1 cellular context compared by ENCODE assay signal in the genomic region with DNA sequence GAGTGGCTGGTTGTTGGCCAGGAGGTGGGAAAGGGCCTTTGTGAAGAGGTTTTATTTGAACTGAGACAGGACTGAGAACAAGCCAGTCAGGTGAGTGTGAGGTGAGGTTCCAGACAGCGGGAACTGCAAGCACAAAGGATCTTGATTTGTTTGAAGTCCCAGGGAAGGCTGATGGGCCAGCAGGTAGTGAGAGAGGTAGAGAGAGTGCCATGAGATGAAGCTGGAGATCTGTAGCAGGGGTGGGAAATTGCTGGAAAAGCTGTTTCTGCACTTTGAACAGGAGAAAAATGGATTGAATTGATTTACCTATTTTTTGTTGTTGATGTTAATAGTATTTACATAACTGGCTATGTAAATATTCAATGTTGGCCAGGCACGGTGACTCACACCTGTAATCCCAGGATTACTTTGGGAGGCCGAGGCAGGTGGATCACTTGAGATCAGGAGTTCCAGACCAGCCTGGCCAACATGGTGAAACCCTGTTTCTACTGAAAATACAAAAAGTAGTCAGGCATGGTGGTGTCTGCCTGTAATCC.
A peak's percentile ranks its signal among the peaks of the same experiment; 100 is the strongest.
TF ChIP-seq lines count a peak whose summit lies in the region.

No MANE protein-coding gene starts in this region.

TF ChIP-seq in HepG2, 621 proteins besides CTCF, POLR2A, EP300 and RAD21 (continued from another document):
- TF ChIP-seq FOXA3 (CRISPR knock-in tag; IDR thresholded peaks at IDR 0.05) (peak; percentile 92), ZSCAN20 (CRISPR knock-in tag; IDR thresholded peaks at IDR 0.05; ENCODE audit: borderline replicate concordance) (no peak), TOE1 (CRISPR knock-in tag; IDR thresholded peaks at IDR 0.05) (no peak), ZNF251 (CRISPR knock-in tag; IDR thresholded peaks at IDR 0.05) (no peak), TAF1 (CRISPR knock-in tag; IDR thresholded peaks at IDR 0.05) (no peak), SMARCE1 (IDR thresholded peaks at IDR 0.05; ENCODE audit: borderline replicate concordance) (0 out of 2 replicates have a peak, but pooled peaks have one; percentile 41), RFX3 (CRISPR knock-in tag; IDR thresholded peaks at IDR 0.05) (no peak), KLF16 (CRISPR knock-in tag; IDR thresholded peaks at IDR 0.05) (0 out of 4 replicates have a peak, but pooled peaks of 1 of the 2 experiments have one; percentile 31), RFX5 (IDR thresholded peaks at IDR 0.05; ENCODE audit: low read depth, low read length) (no peak), ZNF263 (CRISPR knock-in tag; IDR thresholded peaks at IDR 0.05) (no peak), NPAS2 (CRISPR knock-in tag; IDR thresholded peaks at IDR 0.05; ENCODE audit: borderline replicate concordance) (no peak), ZSCAN9 (CRISPR knock-in tag; IDR thresholded peaks at IDR 0.05; ENCODE audit: borderline replicate concordance) (no peak), GTF2F1 (IDR thresholded peaks at IDR 0.05; ENCODE audit: low read length) (no peak), FOSL1 (CRISPR knock-in tag; IDR thresholded peaks at IDR 0.05; ENCODE audit: borderline replicate concordance) (peak; percentile 87; the same call in 1 of the 2 replicates), SALL1 (CRISPR knock-in tag; IDR thresholded peaks at IDR 0.05) (peak; percentile 97), NKX3-1 (CRISPR knock-in tag; IDR thresholded peaks at IDR 0.05) (no peak), ZNF446 (CRISPR knock-in tag; IDR thresholded peaks at IDR 0.05) (0 out of 2 replicates have a peak, but pooled peaks have one; percentile 51), RBM22 (optimal IDR thresholded peaks at IDR 0.05; ENCODE audit: low read length) (no peak), TOPORS (CRISPR knock-in tag; IDR thresholded peaks at IDR 0.05) (no peak)
- TF ChIP-seq, protein P1, sequence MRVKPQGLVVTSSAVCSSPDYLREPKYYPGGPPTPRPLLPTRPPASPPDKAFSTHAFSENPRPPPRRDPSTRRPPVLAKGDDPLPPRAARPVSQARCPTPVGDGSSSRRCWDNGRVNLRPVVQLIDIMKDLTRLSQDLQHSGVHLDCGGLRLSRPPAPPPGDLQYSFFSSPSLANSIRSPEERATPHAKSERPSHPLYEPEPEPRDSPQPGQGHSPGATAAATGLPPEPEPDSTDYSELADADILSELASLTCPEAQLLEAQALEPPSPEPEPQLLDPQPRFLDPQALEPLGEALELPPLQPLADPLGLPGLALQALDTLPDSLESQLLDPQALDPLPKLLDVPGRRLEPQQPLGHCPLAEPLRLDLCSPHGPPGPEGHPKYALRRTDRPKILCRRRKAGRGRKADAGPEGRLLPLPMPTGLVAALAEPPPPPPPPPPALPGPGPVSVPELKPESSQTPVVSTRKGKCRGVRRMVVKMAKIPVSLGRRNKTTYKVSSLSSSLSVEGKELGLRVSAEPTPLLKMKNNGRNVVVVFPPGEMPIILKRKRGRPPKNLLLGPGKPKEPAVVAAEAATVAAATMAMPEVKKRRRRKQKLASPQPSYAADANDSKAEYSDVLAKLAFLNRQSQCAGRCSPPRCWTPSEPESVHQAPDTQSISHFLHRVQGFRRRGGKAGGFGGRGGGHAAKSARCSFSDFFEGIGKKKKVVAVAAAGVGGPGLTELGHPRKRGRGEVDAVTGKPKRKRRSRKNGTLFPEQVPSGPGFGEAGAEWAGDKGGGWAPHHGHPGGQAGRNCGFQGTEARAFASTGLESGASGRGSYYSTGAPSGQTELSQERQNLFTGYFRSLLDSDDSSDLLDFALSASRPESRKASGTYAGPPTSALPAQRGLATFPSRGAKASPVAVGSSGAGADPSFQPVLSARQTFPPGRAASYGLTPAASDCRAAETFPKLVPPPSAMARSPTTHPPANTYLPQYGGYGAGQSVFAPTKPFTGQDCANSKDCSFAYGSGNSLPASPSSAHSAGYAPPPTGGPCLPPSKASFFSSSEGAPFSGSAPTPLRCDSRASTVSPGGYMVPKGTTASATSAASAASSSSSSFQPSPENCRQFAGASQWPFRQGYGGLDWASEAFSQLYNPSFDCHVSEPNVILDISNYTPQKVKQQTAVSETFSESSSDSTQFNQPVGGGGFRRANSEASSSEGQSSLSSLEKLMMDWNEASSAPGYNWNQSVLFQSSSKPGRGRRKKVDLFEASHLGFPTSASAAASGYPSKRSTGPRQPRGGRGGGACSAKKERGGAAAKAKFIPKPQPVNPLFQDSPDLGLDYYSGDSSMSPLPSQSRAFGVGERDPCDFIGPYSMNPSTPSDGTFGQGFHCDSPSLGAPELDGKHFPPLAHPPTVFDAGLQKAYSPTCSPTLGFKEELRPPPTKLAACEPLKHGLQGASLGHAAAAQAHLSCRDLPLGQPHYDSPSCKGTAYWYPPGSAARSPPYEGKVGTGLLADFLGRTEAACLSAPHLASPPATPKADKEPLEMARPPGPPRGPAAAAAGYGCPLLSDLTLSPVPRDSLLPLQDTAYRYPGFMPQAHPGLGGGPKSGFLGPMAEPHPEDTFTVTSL (CRISPR knock-in tag; IDR thresholded peaks at IDR 0.05; ENCODE audit: borderline replicate concordance): peak; percentile 71; the same call in 1 of the 2 replicates
- TF ChIP-seq, protein P2, sequence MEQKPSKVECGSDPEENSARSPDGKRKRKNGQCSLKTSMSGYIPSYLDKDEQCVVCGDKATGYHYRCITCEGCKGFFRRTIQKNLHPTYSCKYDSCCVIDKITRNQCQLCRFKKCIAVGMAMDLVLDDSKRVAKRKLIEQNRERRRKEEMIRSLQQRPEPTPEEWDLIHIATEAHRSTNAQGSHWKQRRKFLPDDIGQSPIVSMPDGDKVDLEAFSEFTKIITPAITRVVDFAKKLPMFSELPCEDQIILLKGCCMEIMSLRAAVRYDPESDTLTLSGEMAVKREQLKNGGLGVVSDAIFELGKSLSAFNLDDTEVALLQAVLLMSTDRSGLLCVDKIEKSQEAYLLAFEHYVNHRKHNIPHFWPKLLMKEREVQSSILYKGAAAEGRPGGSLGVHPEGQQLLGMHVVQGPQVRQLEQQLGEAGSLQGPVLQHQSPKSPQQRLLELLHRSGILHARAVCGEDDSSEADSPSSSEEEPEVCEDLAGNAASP (CRISPR knock-in tag; IDR thresholded peaks at IDR 0.05; ENCODE audit: borderline replicate concordance): 0 out of 2 replicates have a peak, but pooled peaks have one; percentile 40
- TF ChIP-seq, protein P3, sequence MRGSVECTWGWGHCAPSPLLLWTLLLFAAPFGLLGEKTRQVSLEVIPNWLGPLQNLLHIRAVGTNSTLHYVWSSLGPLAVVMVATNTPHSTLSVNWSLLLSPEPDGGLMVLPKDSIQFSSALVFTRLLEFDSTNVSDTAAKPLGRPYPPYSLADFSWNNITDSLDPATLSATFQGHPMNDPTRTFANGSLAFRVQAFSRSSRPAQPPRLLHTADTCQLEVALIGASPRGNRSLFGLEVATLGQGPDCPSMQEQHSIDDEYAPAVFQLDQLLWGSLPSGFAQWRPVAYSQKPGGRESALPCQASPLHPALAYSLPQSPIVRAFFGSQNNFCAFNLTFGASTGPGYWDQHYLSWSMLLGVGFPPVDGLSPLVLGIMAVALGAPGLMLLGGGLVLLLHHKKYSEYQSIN (CRISPR knock-in tag; IDR thresholded peaks at IDR 0.05; ENCODE audit: borderline replicate concordance): no peak
- TF ChIP-seq, protein P4, sequence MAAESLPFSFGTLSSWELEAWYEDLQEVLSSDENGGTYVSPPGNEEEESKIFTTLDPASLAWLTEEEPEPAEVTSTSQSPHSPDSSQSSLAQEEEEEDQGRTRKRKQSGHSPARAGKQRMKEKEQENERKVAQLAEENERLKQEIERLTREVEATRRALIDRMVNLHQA (CRISPR knock-in tag; IDR thresholded peaks at IDR 0.05): no peak
- TF ChIP-seq, protein P5, sequence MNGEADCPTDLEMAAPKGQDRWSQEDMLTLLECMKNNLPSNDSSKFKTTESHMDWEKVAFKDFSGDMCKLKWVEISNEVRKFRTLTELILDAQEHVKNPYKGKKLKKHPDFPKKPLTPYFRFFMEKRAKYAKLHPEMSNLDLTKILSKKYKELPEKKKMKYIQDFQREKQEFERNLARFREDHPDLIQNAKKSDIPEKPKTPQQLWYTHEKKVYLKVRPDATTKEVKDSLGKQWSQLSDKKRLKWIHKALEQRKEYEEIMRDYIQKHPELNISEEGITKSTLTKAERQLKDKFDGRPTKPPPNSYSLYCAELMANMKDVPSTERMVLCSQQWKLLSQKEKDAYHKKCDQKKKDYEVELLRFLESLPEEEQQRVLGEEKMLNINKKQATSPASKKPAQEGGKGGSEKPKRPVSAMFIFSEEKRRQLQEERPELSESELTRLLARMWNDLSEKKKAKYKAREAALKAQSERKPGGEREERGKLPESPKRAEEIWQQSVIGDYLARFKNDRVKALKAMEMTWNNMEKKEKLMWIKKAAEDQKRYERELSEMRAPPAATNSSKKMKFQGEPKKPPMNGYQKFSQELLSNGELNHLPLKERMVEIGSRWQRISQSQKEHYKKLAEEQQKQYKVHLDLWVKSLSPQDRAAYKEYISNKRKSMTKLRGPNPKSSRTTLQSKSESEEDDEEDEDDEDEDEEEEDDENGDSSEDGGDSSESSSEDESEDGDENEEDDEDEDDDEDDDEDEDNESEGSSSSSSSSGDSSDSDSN (CRISPR knock-in tag; IDR thresholded peaks at IDR 0.05): no peak; the same call in 1 of the 2 replicates
- TF ChIP-seq, protein P6, sequence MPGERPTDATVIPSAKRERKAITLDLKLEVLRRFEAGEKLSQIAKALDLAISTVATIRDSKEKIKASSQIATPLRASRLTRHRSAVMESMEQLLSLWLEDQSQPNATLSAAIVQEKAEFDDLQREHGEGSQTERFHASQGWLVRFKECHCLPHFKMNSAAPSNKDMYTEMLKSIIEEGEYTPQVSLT (CRISPR knock-in tag; IDR thresholded peaks at IDR 0.05; ENCODE audit: borderline replicate concordance, low read depth): no peak
- TF ChIP-seq, protein P7, sequence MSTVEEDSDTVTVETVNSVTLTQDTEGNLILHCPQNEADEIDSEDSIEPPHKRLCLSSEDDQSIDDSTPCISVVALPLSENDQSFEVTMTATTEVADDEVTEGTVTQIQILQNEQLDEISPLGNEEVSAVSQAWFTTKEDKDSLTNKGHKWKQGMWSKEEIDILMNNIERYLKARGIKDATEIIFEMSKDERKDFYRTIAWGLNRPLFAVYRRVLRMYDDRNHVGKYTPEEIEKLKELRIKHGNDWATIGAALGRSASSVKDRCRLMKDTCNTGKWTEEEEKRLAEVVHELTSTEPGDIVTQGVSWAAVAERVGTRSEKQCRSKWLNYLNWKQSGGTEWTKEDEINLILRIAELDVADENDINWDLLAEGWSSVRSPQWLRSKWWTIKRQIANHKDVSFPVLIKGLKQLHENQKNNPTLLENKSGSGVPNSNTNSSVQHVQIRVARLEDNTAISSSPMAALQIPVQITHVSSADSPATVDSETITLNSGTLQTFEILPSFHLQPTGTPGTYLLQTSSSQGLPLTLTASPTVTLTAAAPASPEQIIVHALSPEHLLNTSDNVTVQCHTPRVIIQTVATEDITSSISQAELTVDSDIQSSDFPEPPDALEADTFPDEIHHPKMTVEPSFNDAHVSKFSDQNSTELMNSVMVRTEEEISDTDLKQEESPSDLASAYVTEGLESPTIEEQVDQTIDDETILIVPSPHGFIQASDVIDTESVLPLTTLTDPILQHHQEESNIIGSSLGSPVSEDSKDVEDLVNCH (CRISPR knock-in tag; IDR thresholded peaks at IDR 0.05): no peak
- TF ChIP-seq, protein P8, sequence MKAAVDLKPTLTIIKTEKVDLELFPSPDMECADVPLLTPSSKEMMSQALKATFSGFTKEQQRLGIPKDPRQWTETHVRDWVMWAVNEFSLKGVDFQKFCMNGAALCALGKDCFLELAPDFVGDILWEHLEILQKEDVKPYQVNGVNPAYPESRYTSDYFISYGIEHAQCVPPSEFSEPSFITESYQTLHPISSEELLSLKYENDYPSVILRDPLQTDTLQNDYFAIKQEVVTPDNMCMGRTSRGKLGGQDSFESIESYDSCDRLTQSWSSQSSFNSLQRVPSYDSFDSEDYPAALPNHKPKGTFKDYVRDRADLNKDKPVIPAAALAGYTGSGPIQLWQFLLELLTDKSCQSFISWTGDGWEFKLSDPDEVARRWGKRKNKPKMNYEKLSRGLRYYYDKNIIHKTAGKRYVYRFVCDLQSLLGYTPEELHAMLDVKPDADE (CRISPR knock-in tag; IDR thresholded peaks at IDR 0.05): no peak
TF ChIP-seq in HepG2: peak in this region for 141.
